Comparison of ENCODE assay signal across 1 cellular context in genomic region chr18:21264651-21265050, GRCh38.
TF ChIP-seq lines count a peak whose summit lies in the region.

No MANE protein-coding gene starts in this region.

TF ChIP-seq in liver, 16 proteins besides CTCF, POLR2A, EP300 and RAD21 (continued from another document):
- TF ChIP-seq REST (IDR thresholded peaks at IDR 0.05) (peak; percentile 54), JUND (IDR thresholded peaks at IDR 0.05) (peak in 1 of 2 donors; percentile 61), HNF4A (conservative IDR thresholded peaks at IDR 0.05) (peak; percentile 94 to 95), HNF4G (IDR thresholded peaks at IDR 0.05) (peak; percentile 83), ATF3 (IDR thresholded peaks at IDR 0.05) (peak; percentile 86), FOXA1 (IDR thresholded peaks at IDR 0.05) (no peak), TAF1 (conservative IDR thresholded peaks at IDR 0.05) (no peak)
